Comparison of ENCODE assay signal across 12 cellular contexts in the genomic region with DNA sequence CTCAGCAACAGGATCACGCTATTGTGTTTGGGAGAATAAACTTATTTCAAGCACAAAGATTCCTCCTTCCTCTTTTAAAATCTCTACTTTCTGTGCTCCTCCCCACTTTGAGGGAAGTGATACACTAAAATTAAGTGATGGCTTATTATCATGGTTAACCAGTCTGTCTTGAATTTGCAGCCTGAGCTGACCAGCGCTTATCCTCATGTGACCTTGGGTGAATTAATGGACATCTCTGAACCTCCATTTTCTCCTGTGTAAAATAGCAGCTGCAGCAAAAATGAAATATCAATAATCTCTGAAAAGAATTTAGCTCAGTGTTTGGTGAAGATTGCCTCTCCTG.
A peak's percentile ranks its signal among the peaks of the same experiment; 100 is the strongest.
DNase-seq lines count a peak whose midpoint lies in the region; ATAC-seq and TF ChIP-seq lines count a peak whose summit lies in the region.
"Had no signal": no experiment of that assay in that cellular context is flagged by ENCODE, and none has a peak within 500 bp of the region (broad histone marks: within the 10 kb centered on the region; RNA-seq: fewer than 3 reads in every experiment).

No MANE protein-coding gene starts in this region.

- H3K9ac ChIP-seq in endodermal cell (ENCODE audit: extremely low read depth, low read length, poor library complexity, severe bottlenecking): no peak overlapping the region

- H3K4me3 Mint-ChIP-seq in T-cell (peak overlapping the region in 1 of 3 donors; percentile 71), endodermal cell (no peak overlapping the region)
- H3K4me3 Mint-ChIP-seq in naive thymus-derived CD8-positive, alpha-beta T cell: peak overlapping the region in 8 of 10 donors; percentile 72 to 85 (median 80)

- H3K27ac Mint-ChIP-seq in T-cell: peak overlapping the region; percentile 91 to 94
- peak overlapping the region in 5 of 10 donors; percentile 14 to 94 (median 79) for H3K27ac Mint-ChIP-seq in naive thymus-derived CD8-positive, alpha-beta T cell
- no peak overlapping the region for H3K27ac Mint-ChIP-seq in endodermal cell

- H3K4me3 ChIP-seq in DOHH2 (ENCODE audit: low read length) (peak overlapping the region; percentile 52), endodermal cell (ENCODE audit: low read length) (no peak overlapping the region)
- H3K4me3 ChIP-seq: tibial artery had no signal

- H3K9me3 Mint-ChIP-seq in T-cell (no peaks in the 10 kb centered on the region), endodermal cell (peaks cover 3% of the 10 kb centered on the region)
- H3K9me3 Mint-ChIP-seq in naive thymus-derived CD8-positive, alpha-beta T cell: no peaks in the 10 kb centered on the region

- no peaks in the 10 kb centered on the region for H3K79me2 ChIP-seq in DOHH2 (ENCODE audit: control insufficient read depth, low read length)

- H3F3A ChIP-seq in DOHH2 (ENCODE audit: control insufficient read depth, insufficient read depth): 0 out of 2 replicates have a peak, but pooled peaks cover 3% of the 10 kb centered on the region

- peaks cover 59 to 72% (median 62%) of the 10 kb centered on the region in 3 donors for H3K4me1 Mint-ChIP-seq in T-cell
- H3K4me1 Mint-ChIP-seq in naive thymus-derived CD8-positive, alpha-beta T cell: peaks cover 25 to 71% (median 63%) of the 10 kb centered on the region in 4 donors
- peaks cover 22% of the 10 kb centered on the region for H3K4me1 Mint-ChIP-seq in endodermal cell

- H3K27ac ChIP-seq in DOHH2 (ENCODE audit: low read depth, low read length) (peak overlapping the region; percentile 42), endodermal cell (ENCODE audit: low read depth, low read length) (no peak overlapping the region)
- H3K27ac ChIP-seq: tibial artery had no signal

- peak; percentile 18 for ATAC-seq in HG03060 (IDR thresholded peaks at IDR 0.05; ENCODE audit: low read depth, unreplicated experiment)
- no peak for ATAC-seq in T-cell (replicated peaks in 1 of 4)
- no peak for ATAC-seq in naive thymus-derived CD8-positive, alpha-beta T cell
- no peak for ATAC-seq in GM18867 (IDR thresholded peaks at IDR 0.05; ENCODE audit: unreplicated experiment)
- ATAC-seq in GM21825 (IDR thresholded peaks at IDR 0.05; ENCODE audit: unreplicated experiment): no peak

- no peaks in the 10 kb centered on the region for H3K9me2 ChIP-seq in DOHH2 (replicated peaks; ENCODE audit: control insufficient read depth, low read length)

- WGBS in endodermal cell (ENCODE audit: insufficient coverage in 1 of 2, insufficient read length in 1 of 2), 2 experiments: 96 to 100% methylated on average over 1 of the region's 2 CpGs

- TF ChIP-seq CTCF in DOHH2 (IDR thresholded peaks at IDR 0.05; ENCODE audit: low read depth, low read length, poor library complexity, severe bottlenecking) (no peak), endodermal cell (conservative IDR thresholded peaks at IDR 0.05) (no peak)

- POLR2A ChIA-PET in T-cell (lab: Charles Lee): no interaction called here
- POLR2A ChIA-PET in naive thymus-derived CD8-positive, alpha-beta T cell (lab: Charles Lee): interaction anchor here (1.4 kb wide), 1 partner anchor 9 kb away, joined by 5 read pairs; no protein-coding TSS in a partner anchor

- no peaks in the 10 kb centered on the region for H3K27me3 Mint-ChIP-seq in T-cell
- H3K27me3 Mint-ChIP-seq in naive thymus-derived CD8-positive, alpha-beta T cell: no peaks in the 10 kb centered on the region
- no peaks in the 10 kb centered on the region for H3K27me3 Mint-ChIP-seq in endodermal cell (ENCODE audit: insufficient read depth)

- H3K4me2 ChIP-seq in DOHH2 (ENCODE audit: low read length): peak overlapping the region; percentile 74

- H3K9me3 ChIP-seq in DOHH2 (ENCODE audit: control insufficient read depth, insufficient read depth, low read length): no peaks in the 10 kb centered on the region
- peaks cover 7% of the 10 kb centered on the region for H3K9me3 ChIP-seq in endodermal cell (ENCODE audit: control insufficient read depth, low read length)
- H3K9me3 ChIP-seq: tibial artery had no signal

- CTCF ChIA-PET in T-cell (lab: Charles Lee): interaction anchor here (0.6 to 1.4 kb wide), 2 partner anchors 24 to 25 kb away, joined by 3 to 6 read pairs; no protein-coding TSS in a partner anchor

- DNase-seq in T-cell (no peak), endodermal cell (no peak), superior temporal gyrus (ENCODE audit: extremely low spot score) (no peak)
- DNase-seq in naive thymus-derived CD8-positive, alpha-beta T cell: no peak
- DNase-seq: anterior cingulate cortex; NCI-H1105 treated with DMSO at 0.1 percent for 48 hours; stimulated activated CD4-positive, alpha-beta T cell treated with anti-CD3 and anti-CD28 coated beads, Interleukin-2, amount 100 ng/mL, for 24 hours; tibial artery had no signal

- H3K36me3 ChIP-seq in DOHH2 (ENCODE audit: control insufficient read depth, low read length): no peaks in the 10 kb centered on the region
- no peaks in the 10 kb centered on the region for H3K36me3 ChIP-seq in endodermal cell (ENCODE audit: control insufficient read depth, insufficient read depth, low read length)
- H3K36me3 ChIP-seq: tibial artery had no signal

- H3K27me3 ChIP-seq in DOHH2 (ENCODE audit: control insufficient read depth, low read length) (no peaks in the 10 kb centered on the region), endodermal cell (ENCODE audit: control insufficient read depth, insufficient read depth, low read length, poor library complexity, severe bottlenecking) (no peaks in the 10 kb centered on the region)
- H3K27me3 ChIP-seq: tibial artery had no signal

- H3K4me1 ChIP-seq in DOHH2 (ENCODE audit: control insufficient read depth, low read length) (peaks cover 30% of the 10 kb centered on the region), endodermal cell (ENCODE audit: control insufficient read depth, insufficient read depth, low read length) (no peaks in the 10 kb centered on the region)
- H3K4me1 ChIP-seq: tibial artery had no signal

- H3K36me3 Mint-ChIP-seq in T-cell: peaks cover 3% of the 10 kb centered on the region
- H3K36me3 Mint-ChIP-seq in naive thymus-derived CD8-positive, alpha-beta T cell: no peaks in the 10 kb centered on the region
- no peaks in the 10 kb centered on the region for H3K36me3 Mint-ChIP-seq in endodermal cell (ENCODE audit: low read depth)

- no peaks in the 10 kb centered on the region for H4K20me1 ChIP-seq in DOHH2 (ENCODE audit: control insufficient read depth, insufficient read depth, low read depth, low read length)
